ENCODE assay signal across 1 cellular context in the genomic region with DNA sequence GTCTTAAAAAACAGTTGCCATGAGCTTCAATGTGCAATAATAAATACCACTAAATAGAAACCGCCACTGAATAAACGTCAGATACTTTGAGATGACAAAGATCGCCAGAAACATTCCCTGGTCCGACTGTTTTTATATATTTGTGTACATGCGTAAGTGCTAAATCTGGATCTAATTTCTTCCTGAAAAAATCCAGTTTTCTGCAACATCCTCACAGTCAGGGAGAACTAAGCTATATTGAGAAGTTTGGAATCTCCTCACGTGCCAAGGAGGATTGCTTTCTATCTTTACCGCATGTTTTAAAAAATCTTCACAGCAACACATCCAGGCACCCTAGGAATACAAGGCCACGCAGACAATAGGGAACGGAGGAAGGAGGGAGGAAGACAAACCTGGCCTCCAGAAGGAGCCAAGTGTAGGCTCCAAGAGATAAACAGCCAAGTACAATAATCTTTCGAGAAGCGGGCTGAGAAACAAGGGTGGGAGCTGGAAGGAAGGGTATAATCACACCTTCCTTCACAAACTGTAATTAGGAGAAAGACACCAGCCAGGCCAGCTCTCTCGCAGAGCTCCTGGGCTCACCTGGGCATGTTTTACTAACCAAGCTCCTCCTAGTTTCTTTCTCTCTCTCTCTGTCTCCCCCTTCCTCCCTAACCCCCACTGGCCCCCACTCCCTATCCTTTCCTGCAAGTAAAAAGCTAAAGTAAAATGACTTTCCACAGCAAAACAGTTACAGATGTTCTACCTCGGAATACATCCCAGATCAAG.
TF ChIP-seq lines count a peak whose summit lies in the region.

No MANE protein-coding gene starts in this region.

TF ChIP-seq in HepG2, 621 proteins besides CTCF, POLR2A, EP300 and RAD21:
- no peak for TF ChIP-seq AFF4 (CRISPR knock-in tag; IDR thresholded peaks at IDR 0.05)
- TF ChIP-seq ZNF749 (CRISPR knock-in tag; IDR thresholded peaks at IDR 0.05; ENCODE audit: borderline replicate concordance), result no peak
- TF ChIP-seq TSC22D2 (CRISPR knock-in tag; IDR thresholded peaks at IDR 0.05; ENCODE audit: borderline replicate concordance), result no peak
- TF ChIP-seq XBP1 (CRISPR knock-in tag; IDR thresholded peaks at IDR 0.05), result no peak
- TF ChIP-seq RCOR2 (CRISPR knock-in tag; IDR thresholded peaks at IDR 0.05), result no peak
- TF ChIP-seq ZNF615 (CRISPR knock-in tag; IDR thresholded peaks at IDR 0.05; ENCODE audit: borderline replicate concordance), result no peak
- TF ChIP-seq ZNF451 (CRISPR knock-in tag; IDR thresholded peaks at IDR 0.05), result no peak
- TF ChIP-seq CBX2 (IDR thresholded peaks at IDR 0.05; ENCODE audit: low read depth, low read length), result no peak
- TF ChIP-seq CBX2 (CRISPR knock-in tag; IDR thresholded peaks at IDR 0.05; ENCODE audit: low read depth), result no peak
- TF ChIP-seq NFKB2 (CRISPR knock-in tag; IDR thresholded peaks at IDR 0.05; ENCODE audit: borderline replicate concordance), result no peak
- TF ChIP-seq MYC (CRISPR knock-in tag; IDR thresholded peaks at IDR 0.05; ENCODE audit: borderline replicate concordance), result no peak
